Comparison of ENCODE assay signal across 6 cellular contexts in genomic region chr6:31740397-31741223, GRCh38. TPM values are rescaled to one million over a fixed set of nuclear protein-coding genes. Genes with fewer than 3 reads are reported as not detected.
A peak's percentile ranks its signal among the peaks of the same experiment; 100 is the strongest.
DNase-seq lines count a peak whose midpoint lies in the region; TF ChIP-seq lines count a peak whose summit lies in the region.

No MANE protein-coding gene starts in this region.

- 19 to 26% methylated on average over 28 to 29 of the region's 29 CpGs for WGBS in lower leg skin, 2 donors

- DNase-seq in activated CD4-positive, alpha-beta memory T cell treated with anti-CD3 and anti-CD28 coated beads for 36 hours = peak; percentile 56
- DNase-seq in lower leg skin (ENCODE audit: low spot score in 2 of 2) = no peak
- no peak for DNase-seq in NCI-H446 (lab: John Stamatoyannopoulos, UW)
- DNase-seq in NCI-H1105 (lab: John Stamatoyannopoulos, UW) = no peak
- no peak for DNase-seq in activated CD4-positive, CD25-positive, alpha-beta regulatory T cell (lab: John Stamatoyannopoulos, UW)

- H3K9me3 ChIP-seq in HEK293 (ENCODE audit: control insufficient read depth, insufficient read depth, low read depth, low read length) = no peaks in the 10 kb centered on the region

- H3K27me3 Mint-ChIP-seq in activated CD4-positive, alpha-beta memory T cell treated with anti-CD3 and anti-CD28 coated beads for 36 hours = no peaks in the 10 kb centered on the region

- intact Hi-C loops in activated CD4-positive, alpha-beta memory T cell treated with anti-CD3 and anti-CD28 coated beads for 36 hours (cut with micrococcal nuclease) = no loop called here
- intact Hi-C loops in lower leg skin (cut with DNase I; ENCODE audit: low total_unique reads) = no loop called here

- no peak for TF ChIP-seq CTCF in HEK293 (tag by site-specific recombination; IDR thresholded peaks at IDR 0.05)
- TF ChIP-seq CTCF in lower leg skin (IDR thresholded peaks at IDR 0.05) = no peak

- H3K27ac Mint-ChIP-seq in activated CD4-positive, alpha-beta memory T cell treated with anti-CD3 and anti-CD28 coated beads for 36 hours = peak overlapping the region; percentile 91

- peaks cover 48% of the 10 kb centered on the region for H3K4me1 Mint-ChIP-seq in activated CD4-positive, alpha-beta memory T cell treated with anti-CD3 and anti-CD28 coated beads for 36 hours (ENCODE audit: low read depth)

- no peak for TF ChIP-seq POLR2A in lower leg skin (IDR thresholded peaks at IDR 0.05)

- H3K4me1 ChIP-seq in HEK293 (ENCODE audit: control insufficient read depth, insufficient read depth, low read length) = peaks cover 28% of the 10 kb centered on the region

- no peaks in the 10 kb centered on the region for H3K9me3 Mint-ChIP-seq in activated CD4-positive, alpha-beta memory T cell treated with anti-CD3 and anti-CD28 coated beads for 36 hours

- peak overlapping the region; percentile 94 for H3K4me3 Mint-ChIP-seq in activated CD4-positive, alpha-beta memory T cell treated with anti-CD3 and anti-CD28 coated beads for 36 hours

- H3K4me3 ChIP-seq in HEK293 (ENCODE audit: low read depth, low read length) (peak overlapping the region; percentile 61), lower leg skin (ENCODE audit: low read depth, poor library complexity, severe bottlenecking) (peak overlapping the region; percentile 61)

- CTCF ChIA-PET in HEK293 (lab: Yijun Ruan, JAX) = interaction anchor here (0.6 to 4.7 kb wide), 11 partner anchors 10 to 707 kb away, joined by 3 to 39 read pairs (median 3); partner anchors contain the start of gene LY6G5C
- CTCF ChIA-PET in activated CD4-positive, alpha-beta memory T cell treated with anti-CD3 and anti-CD28 coated beads for 36 hours (lab: Charles Lee) = interaction anchor here (1.2 to 8.1 kb wide), 6 partner anchors 11 to 86 kb away, joined by 3 to 67 read pairs (median 13); partner anchors contain the start of genes DDAH2, LY6G5C and VARS1

- H3K36me3 ChIP-seq in HEK293 (ENCODE audit: control insufficient read depth in 2 of 2, insufficient read depth in 1 of 2, low read length in 2 of 2) = peaks cover 11 to 42% of the 10 kb centered on the region in 2 experiments; a peak in 2 of 3 replicates

- H3K36me3 Mint-ChIP-seq in activated CD4-positive, alpha-beta memory T cell treated with anti-CD3 and anti-CD28 coated beads for 36 hours = peaks cover 49% of the 10 kb centered on the region

- POLR2A ChIA-PET in HEK293 (lab: Yijun Ruan, JAX) = interaction anchor here (0.6 to 6.8 kb wide), 16 partner anchors 12 to 205 kb away, joined by 3 to 102 read pairs (median 8); partner anchors contain the start of genes ABHD16A, BAG6, C6orf47 and CSNK2B
- POLR2A ChIA-PET in activated CD4-positive, alpha-beta memory T cell treated with anti-CD3 and anti-CD28 coated beads for 36 hours (lab: Charles Lee) = interaction anchor here (0.7 to 2.1 kb wide), 17 partner anchors 9 to 388 kb away, joined by 3 to 7 read pairs (median 3); partner anchors contain the start of genes ABHD16A, DDAH2, DDX39B and EHMT2

- peak overlapping the region; percentile 87 for H3K27ac ChIP-seq in HEK293 (ENCODE audit: extremely low read depth, low read depth, low read length)

TF ChIP-seq in HEK293, 187 proteins besides CTCF, POLR2A, EP300 and RAD21 (continues in another document):
- TF ChIP-seq ZNF513 (tag by site-specific recombination; IDR thresholded peaks at IDR 0.05) (peak; percentile 24; the same call in 1 of the 2 replicates), ZFP69B (tag by site-specific recombination; IDR thresholded peaks at IDR 0.05) (no peak), ZNF660 (tag by site-specific recombination; IDR thresholded peaks at IDR 0.05) (0 out of 2 replicates have a peak, but pooled peaks have one; percentile 5), ZNF501 (tag by site-specific recombination; IDR thresholded peaks at IDR 0.05) (0 out of 2 replicates have a peak, but pooled peaks have one; percentile 3)
- TF ChIP-seq, protein P1, sequence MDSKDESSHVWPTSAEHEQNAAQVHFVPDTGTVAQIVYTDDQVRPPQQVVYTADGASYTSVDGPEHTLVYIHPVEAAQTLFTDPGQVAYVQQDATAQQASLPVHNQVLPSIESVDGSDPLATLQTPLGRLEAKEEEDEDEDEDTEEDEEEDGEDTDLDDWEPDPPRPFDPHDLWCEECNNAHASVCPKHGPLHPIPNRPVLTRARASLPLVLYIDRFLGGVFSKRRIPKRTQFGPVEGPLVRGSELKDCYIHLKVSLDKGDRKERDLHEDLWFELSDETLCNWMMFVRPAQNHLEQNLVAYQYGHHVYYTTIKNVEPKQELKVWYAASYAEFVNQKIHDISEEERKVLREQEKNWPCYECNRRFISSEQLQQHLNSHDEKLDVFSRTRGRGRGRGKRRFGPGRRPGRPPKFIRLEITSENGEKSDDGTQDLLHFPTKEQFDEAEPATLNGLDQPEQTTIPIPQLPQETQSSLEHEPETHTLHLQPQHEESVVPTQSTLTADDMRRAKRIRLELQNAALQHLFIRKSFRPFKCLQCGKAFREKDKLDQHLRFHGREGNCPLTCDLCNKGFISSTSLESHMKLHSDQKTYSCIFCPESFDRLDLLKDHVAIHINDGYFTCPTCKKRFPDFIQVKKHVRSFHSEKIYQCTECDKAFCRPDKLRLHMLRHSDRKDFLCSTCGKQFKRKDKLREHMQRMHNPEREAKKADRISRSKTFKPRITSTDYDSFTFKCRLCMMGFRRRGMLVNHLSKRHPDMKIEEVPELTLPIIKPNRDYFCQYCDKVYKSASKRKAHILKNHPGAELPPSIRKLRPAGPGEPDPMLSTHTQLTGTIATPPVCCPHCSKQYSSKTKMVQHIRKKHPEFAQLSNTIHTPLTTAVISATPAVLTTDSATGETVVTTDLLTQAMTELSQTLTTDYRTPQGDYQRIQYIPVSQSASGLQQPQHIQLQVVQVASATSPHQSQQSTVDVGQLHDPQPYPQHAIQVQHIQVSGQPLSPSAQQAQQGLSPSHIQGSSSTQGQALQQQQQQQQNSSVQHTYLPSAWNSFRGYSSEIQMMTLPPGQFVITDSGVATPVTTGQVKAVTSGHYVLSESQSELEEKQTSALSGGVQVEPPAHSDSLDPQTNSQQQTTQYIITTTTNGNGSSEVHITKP (tag by site-specific recombination; IDR thresholded peaks at IDR 0.05) = peak; percentile 10; the same call in 1 of the 2 replicates
- TF ChIP-seq, protein P2, sequence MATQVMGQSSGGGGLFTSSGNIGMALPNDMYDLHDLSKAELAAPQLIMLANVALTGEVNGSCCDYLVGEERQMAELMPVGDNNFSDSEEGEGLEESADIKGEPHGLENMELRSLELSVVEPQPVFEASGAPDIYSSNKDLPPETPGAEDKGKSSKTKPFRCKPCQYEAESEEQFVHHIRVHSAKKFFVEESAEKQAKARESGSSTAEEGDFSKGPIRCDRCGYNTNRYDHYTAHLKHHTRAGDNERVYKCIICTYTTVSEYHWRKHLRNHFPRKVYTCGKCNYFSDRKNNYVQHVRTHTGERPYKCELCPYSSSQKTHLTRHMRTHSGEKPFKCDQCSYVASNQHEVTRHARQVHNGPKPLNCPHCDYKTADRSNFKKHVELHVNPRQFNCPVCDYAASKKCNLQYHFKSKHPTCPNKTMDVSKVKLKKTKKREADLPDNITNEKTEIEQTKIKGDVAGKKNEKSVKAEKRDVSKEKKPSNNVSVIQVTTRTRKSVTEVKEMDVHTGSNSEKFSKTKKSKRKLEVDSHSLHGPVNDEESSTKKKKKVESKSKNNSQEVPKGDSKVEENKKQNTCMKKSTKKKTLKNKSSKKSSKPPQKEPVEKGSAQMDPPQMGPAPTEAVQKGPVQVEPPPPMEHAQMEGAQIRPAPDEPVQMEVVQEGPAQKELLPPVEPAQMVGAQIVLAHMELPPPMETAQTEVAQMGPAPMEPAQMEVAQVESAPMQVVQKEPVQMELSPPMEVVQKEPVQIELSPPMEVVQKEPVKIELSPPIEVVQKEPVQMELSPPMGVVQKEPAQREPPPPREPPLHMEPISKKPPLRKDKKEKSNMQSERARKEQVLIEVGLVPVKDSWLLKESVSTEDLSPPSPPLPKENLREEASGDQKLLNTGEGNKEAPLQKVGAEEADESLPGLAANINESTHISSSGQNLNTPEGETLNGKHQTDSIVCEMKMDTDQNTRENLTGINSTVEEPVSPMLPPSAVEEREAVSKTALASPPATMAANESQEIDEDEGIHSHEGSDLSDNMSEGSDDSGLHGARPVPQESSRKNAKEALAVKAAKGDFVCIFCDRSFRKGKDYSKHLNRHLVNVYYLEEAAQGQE (tag by site-specific recombination; IDR thresholded peaks at IDR 0.05) = peak; percentile 45; the same call in 1 of the 2 replicates

RNA-seq across cellular contexts. Expression of gene MSH5, which starts 0.8 kb away (rescaled TPM):
- 10 to 100 TPM; 80.9 to 83.8 TPM for total RNA-seq in activated CD4-positive, alpha-beta memory T cell treated with anti-CD3 and anti-CD28 coated beads for 36 hours
- total RNA-seq in lower leg skin = 10 to 100 TPM in 3 of 4 donors, 1 to 10 TPM in 1; 7.8 to 13.8 (median 11.4) TPM

RNA-seq across cellular contexts. Expression of gene CLIC1, which starts 4.3 kb away (rescaled TPM):
- total RNA-seq in activated CD4-positive, alpha-beta memory T cell treated with anti-CD3 and anti-CD28 coated beads for 36 hours = 100 to 1,000 TPM; 430 to 442 TPM
- total RNA-seq in lower leg skin = 100 to 1,000 TPM; 293 to 430 (median 393) TPM

RNA-seq across cellular contexts. Expression of gene DDAH2, which starts 11.5 kb away (rescaled TPM):
- total RNA-seq in activated CD4-positive, alpha-beta memory T cell treated with anti-CD3 and anti-CD28 coated beads for 36 hours = 1 to 10 TPM; 6.2 to 6.6 TPM
- 100 to 1,000 TPM in 3 of 4 donors, 10 to 100 TPM in 1; 65.7 to 124 (median 106) TPM for total RNA-seq in lower leg skin

RNA-seq across cellular contexts. Expression of gene MPIG6B, which starts 17.4 kb away (rescaled TPM):
- not detected for total RNA-seq in activated CD4-positive, alpha-beta memory T cell treated with anti-CD3 and anti-CD28 coated beads for 36 hours
- 10 to 100 TPM in 1 of 4 donors, 1 to 10 TPM in 3; 6.0 to 10.5 (median 7.9) TPM for total RNA-seq in lower leg skin

RNA-seq across cellular contexts. Expression of gene LY6G6C, which starts 19.1 kb away (rescaled TPM):
- total RNA-seq in activated CD4-positive, alpha-beta memory T cell treated with anti-CD3 and anti-CD28 coated beads for 36 hours = not detected
- 100 to 1,000 TPM; 189 to 513 (median 237) TPM for total RNA-seq in lower leg skin

Comparison
In these comparisons a context has a peak if more than half of its experiments do, and no peak if none do; other contexts are left out.
1. RNA of gene MSH5, which starts 0.8 kb away (total RNA-seq): 80.9 to 83.8 TPM in activated CD4-positive, alpha-beta memory T cell treated with anti-CD3 and anti-CD28 coated beads for 36 hours; 7.8 to 13.8 TPM in lower leg skin; every median in the first group is over 4 times any median in the second.
2. RNA of gene DDAH2, which starts 11.5 kb away (total RNA-seq): 65.7 to 124 TPM in lower leg skin; 6.2 to 6.6 TPM in activated CD4-positive, alpha-beta memory T cell treated with anti-CD3 and anti-CD28 coated beads for 36 hours; every median in the first group is over 4 times any median in the second.